ENCODE assay signal across 8 cellular contexts in the genomic region with DNA sequence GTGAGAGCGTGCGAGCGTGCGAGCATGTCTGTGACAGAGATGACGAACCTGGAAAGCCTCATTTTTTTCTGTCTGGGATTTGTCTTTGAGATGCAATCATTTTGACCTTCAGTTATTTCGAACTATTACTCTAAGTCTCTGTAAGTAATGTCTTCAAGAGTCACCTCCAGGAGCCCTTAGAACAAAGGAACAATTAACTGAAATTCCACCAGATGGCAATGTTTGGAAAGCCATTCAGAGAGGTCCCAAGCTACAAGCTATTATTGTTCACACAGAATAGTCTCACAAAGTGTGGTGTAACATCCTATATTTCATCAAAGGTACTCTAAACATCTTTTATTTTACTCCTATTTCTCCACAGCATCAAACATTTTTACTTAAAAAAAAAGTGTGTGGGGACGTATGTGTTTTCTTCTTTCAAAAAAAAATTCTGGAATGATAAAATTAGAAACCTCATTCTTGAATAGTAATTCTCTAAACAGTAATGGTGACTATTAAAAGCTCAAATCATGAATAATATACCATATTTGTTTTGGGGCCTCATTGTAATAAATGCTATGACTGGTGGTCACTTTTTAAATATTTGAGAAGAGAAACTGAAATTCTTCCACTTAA. TPM values are rescaled to one million over a fixed set of nuclear protein-coding genes. Genes with fewer than 3 reads are reported as not detected.
DNase-seq lines count a peak whose midpoint lies in the region; ATAC-seq, FAIRE-seq and TF ChIP-seq lines count a peak whose summit lies in the region.

No MANE protein-coding gene starts in this region.

- TF ChIP-seq EP300 in neural cell (conservative IDR thresholded peaks at IDR 0.05; ENCODE audit: poor library complexity, severe bottlenecking) = no peak

- WGBS in lower leg skin, 2 donors = 54% methylated on average over 7 of the region's 7 CpGs

- no peak overlapping the region for H3K4me2 ChIP-seq in SU-DHL-6 (ENCODE audit: low read depth, low read length, poor library complexity, severe bottlenecking)
- H3K4me2 ChIP-seq in neural cell (ENCODE audit: low read length) = no peak overlapping the region

- H2AFZ ChIP-seq in SU-DHL-6 (ENCODE audit: low read depth, low read length, severe bottlenecking) = no peak overlapping the region
- H2AFZ ChIP-seq in neural cell (ENCODE audit: low read depth, low read length) = peak overlapping the region; percentile 11

- no peaks in the 10 kb centered on the region for H3K36me3 ChIP-seq in SU-DHL-6 (ENCODE audit: low read length)
- H3K36me3 ChIP-seq in neural cell (ENCODE audit: insufficient read depth, low read length) = no peaks in the 10 kb centered on the region

- H3K27me3 ChIP-seq in SU-DHL-6 (ENCODE audit: low read length) (no peaks in the 10 kb centered on the region), neural cell (ENCODE audit: insufficient read depth, low read depth, low read length) (no peaks in the 10 kb centered on the region)

- no peaks in the 10 kb centered on the region for H3K9me2 ChIP-seq in SU-DHL-6 (replicated peaks; ENCODE audit: insufficient read depth, low read length)
- no peaks in the 10 kb centered on the region for H3K9me2 ChIP-seq in neural cell (ENCODE audit: insufficient read depth, low read length)

- no peak for FAIRE-seq in GM12892 (lab: Jason Lieb, UNC)

- H3K4me3 ChIP-seq in SU-DHL-6 (ENCODE audit: insufficient read depth, low read length, poor library complexity, severe bottlenecking) (no peak overlapping the region), neural cell (ENCODE audit: low read length) (no peak overlapping the region), lower leg skin (ENCODE audit: low read depth, poor library complexity, severe bottlenecking) (no peak overlapping the region)

- intact Hi-C loops in lower leg skin (cut with DNase I; ENCODE audit: low total_unique reads) = loop anchor here (10.0 kb wide), 1 partner anchor 139 kb away; no protein-coding TSS in a partner anchor

- DNase-seq in AG08395 (ENCODE audit: low spot score) = peak; percentile 77
- DNase-seq in GM12892 (ENCODE audit: insufficient read length) = peak; percentile 7
- DNase-seq in NCI-H1417 (lab: John Stamatoyannopoulos, UW) = peak; percentile 57 to 89 (median 73)
- DNase-seq in fibroblast of peridontal ligament (ENCODE audit: extremely low read depth) = peak; percentile 88
- no peak for DNase-seq in lower leg skin (ENCODE audit: low spot score in 2 of 2)

- H3F3A ChIP-seq in SU-DHL-6 (ENCODE audit: insufficient read depth) (no peaks in the 10 kb centered on the region), neural cell (ENCODE audit: insufficient read depth, low read length, poor library complexity, severe bottlenecking) (no peaks in the 10 kb centered on the region)

- H3K9me3 ChIP-seq in SU-DHL-6 (ENCODE audit: insufficient read depth, low read length) = no peaks in the 10 kb centered on the region
- H3K9me3 ChIP-seq in neural cell (ENCODE audit: low read length) = no peaks in the 10 kb centered on the region

- H3K9ac ChIP-seq in SU-DHL-6 (ENCODE audit: low read length) = no peak overlapping the region
- H3K9ac ChIP-seq in neural cell (ENCODE audit: low read length) = no peak overlapping the region

- TF ChIP-seq POLR2A in GM12892 (IDR thresholded peaks at IDR 0.05; ENCODE audit: low read depth, low read length) = no peak
- no peak for TF ChIP-seq POLR2A in lower leg skin (IDR thresholded peaks at IDR 0.05)

- peak; percentile 93 for TF ChIP-seq RAD21 in neural cell (conservative IDR thresholded peaks at IDR 0.05)

- ATAC-seq in HG02798 (IDR thresholded peaks at IDR 0.05; ENCODE audit: poor library complexity, unreplicated experiment) = peak; percentile 83

- H3K27ac ChIP-seq in SU-DHL-6 (ENCODE audit: low read depth, low read length) = no peak overlapping the region
- H3K27ac ChIP-seq in neural cell (ENCODE audit: low read length) = no peak overlapping the region

- peak; percentile 57 for TF ChIP-seq CTCF in SU-DHL-6 (IDR thresholded peaks at IDR 0.05; ENCODE audit: insufficient read depth, low read length, poor library complexity, severe bottlenecking)
- TF ChIP-seq CTCF in neural cell (IDR thresholded peaks at IDR 0.05; ENCODE audit: poor library complexity, severe bottlenecking) = peak; percentile 86
- no peak for TF ChIP-seq CTCF in lower leg skin (IDR thresholded peaks at IDR 0.05)

- H3K79me2 ChIP-seq in SU-DHL-6 (ENCODE audit: insufficient read depth, low read length) = no peaks in the 10 kb centered on the region
- H3K79me2 ChIP-seq in neural cell (replicated peaks; ENCODE audit: insufficient read depth, low read length) = no peaks in the 10 kb centered on the region

- H4K20me1 ChIP-seq in SU-DHL-6 (ENCODE audit: low read depth, low read length) (no peaks in the 10 kb centered on the region), neural cell (ENCODE audit: insufficient read depth) (no peaks in the 10 kb centered on the region)

TF ChIP-seq in neural cell, 6 proteins besides CTCF, POLR2A, EP300 and RAD21:
- TF ChIP-seq SMC3 (conservative IDR thresholded peaks at IDR 0.05; ENCODE audit: poor library complexity) = peak; percentile 93
- no peak for TF ChIP-seq MXI1 (conservative IDR thresholded peaks at IDR 0.05; ENCODE audit: poor library complexity, severe bottlenecking)
TF ChIP-seq in neural cell: peak in this region for 1.

RNA-seq across cellular contexts. Expression of a gene that starts 35.1 kb away (rescaled TPM):
- 15.3 TPM for polyA plus RNA-seq in GM12892 (2012; ENCODE audit: missing spikeins)
- polyA plus RNA-seq in neural cell = 58.9 and 60.3 TPM in 2 replicates
- polyA minus RNA-seq in neural cell = 109 and 170 TPM in 2 replicates
- total RNA-seq in lower leg skin = 10 to 100 TPM; 21.8 to 57.7 (median 40.0) TPM

Comparison
In these comparisons a context has a peak if more than half of its experiments do, and no peak if none do; other contexts are left out.
1. DNase-seq: peak in AG08395 (single experiment), GM12892 (single experiment), NCI-H1417 (3 of 3) and fibroblast of peridontal ligament (single experiment); none in lower leg skin (0 of 2).
2. CTCF ChIP-seq: peak in SU-DHL-6 (single experiment) and neural cell (single experiment); none in lower leg skin (0 of 3).